9 cellular contexts compared by ENCODE assay signal in genomic region chr13:23799945-23800344, GRCh38.
DNase-seq lines count a peak whose midpoint lies in the region; ATAC-seq and TF ChIP-seq lines count a peak whose summit lies in the region.
"Had no signal": no experiment of that assay in that cellular context is flagged by ENCODE, and none has a peak within 500 bp of the region (broad histone marks: within the 10 kb centered on the region; RNA-seq: fewer than 3 reads in every experiment).

No MANE protein-coding gene starts in this region.

- H3K9me3 Mint-ChIP-seq in effector memory CD8-positive, alpha-beta T cell = no peaks in the 10 kb centered on the region

- ATAC-seq in HG03460 (IDR thresholded peaks at IDR 0.05; ENCODE audit: unreplicated experiment) = peak; percentile 90
- ATAC-seq in effector memory CD8-positive, alpha-beta T cell (replicated peaks) = no peak

- peaks cover 0 to 5% of the 10 kb centered on the region in 2 donors for H3K4me1 Mint-ChIP-seq in effector memory CD8-positive, alpha-beta T cell (ENCODE audit: low read depth in 2 of 2)

- H3K27me3 Mint-ChIP-seq in effector memory CD8-positive, alpha-beta T cell = no peaks in the 10 kb centered on the region

- peaks cover 2% of the 10 kb centered on the region for H3K36me3 Mint-ChIP-seq in effector memory CD8-positive, alpha-beta T cell (ENCODE audit: insufficient read depth)

- H3K4me3 Mint-ChIP-seq in effector memory CD8-positive, alpha-beta T cell = no peak overlapping the region
- H3K4me3 Mint-ChIP-seq: T-helper 1 cell treated with Interleukin-12 subunit alpha and Interleukin-12 subunit beta and Interleukin-4 antibody, amounts not matched to agents 30 μg/mL and 1 μg/mL, for 36 hours had no signal

- TF ChIP-seq CTCF in GM10266 (IDR thresholded peaks at IDR 0.05; ENCODE audit: control insufficient read depth, insufficient read depth, low read depth, missing control alignments) = no peak
- TF ChIP-seq CTCF in GM20000 (IDR thresholded peaks at IDR 0.05; ENCODE audit: extremely low read depth, missing control alignments) = no peak

- DNase-seq in GM10266 (ENCODE audit: extremely low spot score) (peak; percentile 33), GM20000 (ENCODE audit: low spot score) (peak; percentile 31), iris pigment epithelial cell (ENCODE audit: low read depth) (peak; percentile 31), OCI-M1 (lab: John Stamatoyannopoulos, UW) (no peak), NCI-H1092 (lab: John Stamatoyannopoulos, UW) (no peak)
- DNase-seq in effector memory CD8-positive, alpha-beta T cell = no peak
- DNase-seq in activated CD4-positive, CD25-positive, alpha-beta regulatory T cell (lab: John Stamatoyannopoulos, UW) = no peak

- no peak overlapping the region for H3K27ac Mint-ChIP-seq in effector memory CD8-positive, alpha-beta T cell
- H3K27ac Mint-ChIP-seq: T-helper 1 cell treated with Interleukin-12 subunit alpha and Interleukin-12 subunit beta and Interleukin-4 antibody, amounts not matched to agents 30 μg/mL and 1 μg/mL, for 36 hours had no signal

Comparison
In these comparisons a context has a peak if more than half of its experiments do, and no peak if none do; other contexts are left out.
1. DNase-seq: peak in GM10266 (single experiment), GM20000 (single experiment) and iris pigment epithelial cell (single experiment); none in effector memory CD8-positive, alpha-beta T cell (0 of 3), activated CD4-positive, CD25-positive, alpha-beta regulatory T cell (0 of 4), OCI-M1 (single experiment) and NCI-H1092 (single experiment).